In the genomic region with DNA sequence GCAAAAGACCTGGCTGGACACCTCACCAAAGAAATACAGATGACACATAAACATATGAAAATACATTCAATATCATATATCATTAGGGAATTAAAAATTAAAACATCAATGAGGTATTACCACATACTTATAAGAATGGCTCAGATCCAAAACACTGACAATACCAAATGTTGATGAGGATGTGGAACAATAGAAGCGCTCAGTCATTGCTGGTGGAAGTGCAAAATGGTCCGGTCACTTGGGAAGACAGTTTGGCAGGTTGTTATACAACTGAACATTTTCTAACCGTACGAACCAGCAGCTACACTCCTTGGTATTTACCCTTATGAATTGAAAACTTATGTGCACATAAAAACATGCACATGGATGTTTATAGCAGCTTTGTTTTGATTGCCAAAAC, we compare ENCODE assay signal across 35 cellular contexts.
"Had no signal": no experiment of that assay in that cellular context is flagged by ENCODE, and none has a peak within 500 bp of the region (broad histone marks: within the 10 kb centered on the region; RNA-seq: fewer than 3 reads in every experiment).

No MANE protein-coding gene starts in this region.

- H3K27me3 ChIP-seq: adrenal gland, body of pancreas, brain microvascular endothelial cell, breast epithelium had no signal

- H3K27me3 Mint-ChIP-seq: activated B cell treated with CpG ODN at 0.5 μM for 24 hours; activated CD4-positive, alpha-beta T cell treated with anti-CD3 and anti-CD28 coated beads, Interleukin-2, amount 10 ng/mL, durations not matched to agents 7 days and 5 days; activated CD8-positive, alpha-beta T cell treated with anti-CD3 and anti-CD28 coated beads for 36 hours; activated naive CD8-positive, alpha-beta T cell treated with anti-CD3 and anti-CD28 coated beads for 36 hours; activated T-helper 17 cell treated with anti-CD3 and anti-CD28 coated beads, Interleukin-2, amount 50 U/mL, for 72 hours had no signal

- H3K36me3 ChIP-seq: adrenal gland, brain microvascular endothelial cell, breast epithelium had no signal

- H3K4me1 Mint-ChIP-seq: activated B cell treated with CpG ODN at 0.5 μM for 24 hours had no signal

- DNase-seq: activated B cell treated with CpG ODN at 0.5 μM for 24 hours; activated CD4-positive, alpha-beta T cell treated with anti-CD3 and anti-CD28 coated beads for 48 hours; activated CD4-positive, alpha-beta T cell treated with anti-CD3 and anti-CD28 coated beads, Interleukin-2, amount 10 ng/mL, durations not matched to agents 7 days and 5 days; activated CD4-positive, alpha-beta T cell treated with anti-CD3 and anti-CD28 coated beads, Interleukin-2, amount 50 U/mL, for 48 hours; activated CD4-positive, CD25-positive, alpha-beta regulatory T cell treated with anti-CD3 and anti-CD28 coated beads, Interleukin-2, amount 50 U/mL, for 72 hours; activated CD8-positive, alpha-beta memory T cell treated with anti-CD3 and anti-CD28 coated beads, Interleukin-2, amount 50 U/mL, for 4 hours; activated CD8-positive, alpha-beta T cell treated with anti-CD3 and anti-CD28 coated beads for 36 hours; activated effector memory CD4-positive, alpha-beta T cell treated with anti-CD3 and anti-CD28 coated beads, Interleukin-2, amount 50 U/mL, for 16 hours; activated gamma-delta T cell treated with Interleukin-2 at 50 U/mL for 16 hours; activated naive CD4-positive, alpha-beta T cell; activated naive CD4-positive, alpha-beta T cell treated with anti-CD3 and anti-CD28 coated beads for 36 hours; activated naive CD4-positive, alpha-beta T cell treated with anti-CD3 and anti-CD28 coated beads, Interleukin-2, amount 50 U/mL, for 16 hours; activated naive CD8-positive, alpha-beta T cell treated with anti-CD3 and anti-CD28 coated beads for 36 hours; activated T-cell treated with anti-CD3 and anti-CD28 coated beads for 4 hours; activated T-cell treated with anti-CD3 and anti-CD28 coated beads, Interleukin-2, amount 50 U/mL, for 1 hour; activated T-cell treated with anti-CD3 and anti-CD28 coated beads, Interleukin-2, amount 50 U/mL, for 4 hours; activated T-cell treated with anti-CD3 and anti-CD28 coated beads, Interleukin-2, amount 50 U/mL, for 72 hours; adrenal gland; amniotic stem cell; aorta; body of pancreas; brain microvascular endothelial cell; central memory CD4-positive, alpha-beta T cell; T-helper 1 cell; T-helper 2 cell; T-helper 9 cell had no signal

- H3K27ac Mint-ChIP-seq: activated B cell treated with CpG ODN at 0.5 μM for 24 hours; activated CD4-positive, alpha-beta T cell treated with anti-CD3 and anti-CD28 coated beads, Interleukin-2, amount 10 ng/mL, durations not matched to agents 7 days and 5 days; activated CD8-positive, alpha-beta T cell treated with anti-CD3 and anti-CD28 coated beads for 36 hours; activated naive CD4-positive, alpha-beta T cell treated with anti-CD3 and anti-CD28 coated beads for 36 hours; activated naive CD4-positive, alpha-beta T cell treated with anti-CD3 and anti-CD28 coated beads, Interleukin-2, amount 50 U/mL, for 72 hours; activated naive CD8-positive, alpha-beta T cell treated with anti-CD3 and anti-CD28 coated beads for 36 hours; activated T-cell treated with anti-CD3 and anti-CD28 coated beads, Interleukin-2, amount 50 U/mL, for 72 hours; activated T-helper 1 cell treated with anti-CD3 and anti-CD28 coated beads, Interleukin-12 subunit alpha, Interleukin-12 subunit beta, Interleukin-2, Interleukin-4 antibody, amounts not matched to agents 30 ng/mL and 10 ng/mL and 1 ng/mL, durations not matched to agents 14 hours and 24 hours and 36 hours; activated T-helper 17 cell treated with anti-CD3 and anti-CD28 coated beads, Interleukin-2, amount 50 U/mL, for 72 hours; T-helper 1 cell treated with Interleukin-12 subunit alpha and Interleukin-12 subunit beta and Interleukin-4 antibody, amounts not matched to agents 30 μg/mL and 1 μg/mL, for 36 hours; T-helper 2 cell treated with Interferon-gamma antibody and Interleukin-4, amounts not matched to agents 5 μg/mL and 100 μg/mL, for 36 hours had no signal

- H3K9me3 Mint-ChIP-seq: activated B cell treated with CpG ODN at 0.5 μM for 24 hours; activated CD4-positive, alpha-beta T cell treated with anti-CD3 and anti-CD28 coated beads, Interleukin-2, amount 10 ng/mL, durations not matched to agents 7 days and 5 days; activated T-helper 1 cell treated with anti-CD3 and anti-CD28 coated beads, Interleukin-12 subunit alpha, Interleukin-12 subunit beta, Interleukin-2, Interleukin-4 antibody, amounts not matched to agents 30 ng/mL and 10 ng/mL and 1 ng/mL, durations not matched to agents 14 hours and 24 hours and 36 hours; activated T-helper 17 cell treated with anti-CD3 and anti-CD28 coated beads, Interleukin-2, amount 50 U/mL, for 72 hours had no signal

- H3K4me1 ChIP-seq: adrenal gland, breast epithelium had no signal

- FAIRE-seq: astrocyte, TTC549 had no signal

- H3K27ac ChIP-seq: adrenal gland, body of pancreas, brain microvascular endothelial cell, breast epithelium, VCaP had no signal

- H3K4me3 Mint-ChIP-seq: activated B cell treated with CpG ODN at 0.5 μM for 24 hours; activated CD4-positive, alpha-beta T cell treated with anti-CD3 and anti-CD28 coated beads, Interleukin-2, amount 10 ng/mL, durations not matched to agents 7 days and 5 days; activated CD8-positive, alpha-beta T cell treated with anti-CD3 and anti-CD28 coated beads for 36 hours; activated naive CD4-positive, alpha-beta T cell treated with anti-CD3 and anti-CD28 coated beads for 36 hours; activated naive CD8-positive, alpha-beta T cell treated with anti-CD3 and anti-CD28 coated beads for 36 hours; activated T-cell treated with anti-CD3 and anti-CD28 coated beads, Interleukin-2, amount 50 U/mL, for 4 hours; activated T-cell treated with anti-CD3 and anti-CD28 coated beads, Interleukin-2, amount 50 U/mL, for 72 hours; activated T-helper 1 cell treated with anti-CD3 and anti-CD28 coated beads, Interleukin-12 subunit alpha, Interleukin-12 subunit beta, Interleukin-2, Interleukin-4 antibody, amounts not matched to agents 30 ng/mL and 10 ng/mL and 1 ng/mL, durations not matched to agents 14 hours and 24 hours and 36 hours; activated T-helper 17 cell treated with anti-CD3 and anti-CD28 coated beads, Interleukin-2, amount 50 U/mL, for 72 hours; T-helper 1 cell treated with Interleukin-12 subunit alpha and Interleukin-12 subunit beta and Interleukin-4 antibody, amounts not matched to agents 30 μg/mL and 1 μg/mL, for 36 hours; T-helper 2 cell treated with Interferon-gamma antibody and Interleukin-4, amounts not matched to agents 5 μg/mL and 100 μg/mL, for 36 hours had no signal

- ATAC-seq: activated CD8-positive, alpha-beta T cell treated with anti-CD3 and anti-CD28 coated beads for 36 hours; activated naive CD4-positive, alpha-beta T cell treated with anti-CD3 and anti-CD28 coated beads, Interleukin-2, amount 50 U/mL, for 72 hours; activated T-cell treated with anti-CD3 and anti-CD28 coated beads, Interleukin-2, amount 50 U/mL, for 4 hours; activated T-cell treated with anti-CD3 and anti-CD28 coated beads, Interleukin-2, amount 50 U/mL, for 72 hours; activated T-helper 17 cell treated with anti-CD3 and anti-CD28 coated beads, Interleukin-2, amount 50 U/mL, for 72 hours; body of pancreas had no signal

- H3K9me3 ChIP-seq: adrenal gland, body of pancreas, breast epithelium had no signal

- H3K4me3 ChIP-seq: adrenal gland, body of pancreas, breast epithelium had no signal
